In the genomic region with DNA sequence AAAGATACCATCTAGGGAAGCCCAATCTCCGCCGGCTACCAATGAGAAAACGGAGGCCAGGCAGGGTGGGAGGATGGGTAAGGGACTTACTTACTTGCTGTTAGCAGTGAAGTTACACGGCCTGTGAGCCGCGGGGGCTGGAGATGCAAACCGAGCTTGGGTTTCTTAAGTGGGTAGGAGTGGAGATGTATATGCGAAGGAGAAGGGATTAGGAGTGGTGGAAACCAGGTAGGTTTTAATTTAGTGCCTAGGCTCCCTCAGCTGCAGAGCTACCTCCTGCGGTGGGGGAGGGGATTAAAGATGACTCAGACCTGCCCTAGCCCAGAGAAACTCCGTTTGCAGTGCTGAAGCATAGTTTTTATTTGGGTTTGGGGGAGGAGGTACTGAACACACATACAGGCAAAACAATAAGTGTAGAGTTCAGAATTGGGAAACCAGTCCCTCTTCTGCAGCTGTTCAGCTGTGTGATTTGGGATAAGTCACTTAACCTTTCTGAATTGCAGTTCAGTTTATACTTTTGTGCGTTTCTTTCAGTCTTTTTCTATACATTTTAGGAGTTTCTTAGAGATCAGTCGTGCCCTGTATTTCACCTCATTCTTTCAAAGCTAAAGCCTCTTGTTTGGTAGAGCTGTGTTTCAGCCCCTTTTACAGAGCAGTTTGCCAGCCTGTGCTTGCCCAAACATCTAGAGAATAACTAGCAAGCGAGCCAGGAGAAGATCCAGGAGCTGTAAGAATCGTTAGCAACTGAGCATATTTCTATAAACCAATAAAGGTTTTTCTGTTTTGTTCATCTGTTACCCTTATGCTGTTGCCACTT, we compare ENCODE assay signal across 1 cellular context.
TF ChIP-seq lines count a peak whose summit lies in the region.

No MANE protein-coding gene starts in this region.

TF ChIP-seq in WTC11, 78 proteins besides CTCF, POLR2A, EP300 and RAD21 (continued from another document):
- TF ChIP-seq, protein P1, sequence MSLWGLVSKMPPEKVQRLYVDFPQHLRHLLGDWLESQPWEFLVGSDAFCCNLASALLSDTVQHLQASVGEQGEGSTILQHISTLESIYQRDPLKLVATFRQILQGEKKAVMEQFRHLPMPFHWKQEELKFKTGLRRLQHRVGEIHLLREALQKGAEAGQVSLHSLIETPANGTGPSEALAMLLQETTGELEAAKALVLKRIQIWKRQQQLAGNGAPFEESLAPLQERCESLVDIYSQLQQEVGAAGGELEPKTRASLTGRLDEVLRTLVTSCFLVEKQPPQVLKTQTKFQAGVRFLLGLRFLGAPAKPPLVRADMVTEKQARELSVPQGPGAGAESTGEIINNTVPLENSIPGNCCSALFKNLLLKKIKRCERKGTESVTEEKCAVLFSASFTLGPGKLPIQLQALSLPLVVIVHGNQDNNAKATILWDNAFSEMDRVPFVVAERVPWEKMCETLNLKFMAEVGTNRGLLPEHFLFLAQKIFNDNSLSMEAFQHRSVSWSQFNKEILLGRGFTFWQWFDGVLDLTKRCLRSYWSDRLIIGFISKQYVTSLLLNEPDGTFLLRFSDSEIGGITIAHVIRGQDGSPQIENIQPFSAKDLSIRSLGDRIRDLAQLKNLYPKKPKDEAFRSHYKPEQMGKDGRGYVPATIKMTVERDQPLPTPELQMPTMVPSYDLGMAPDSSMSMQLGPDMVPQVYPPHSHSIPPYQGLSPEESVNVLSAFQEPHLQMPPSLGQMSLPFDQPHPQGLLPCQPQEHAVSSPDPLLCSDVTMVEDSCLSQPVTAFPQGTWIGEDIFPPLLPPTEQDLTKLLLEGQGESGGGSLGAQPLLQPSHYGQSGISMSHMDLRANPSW (CRISPR knock-in tag; conservative IDR thresholded peaks at IDR 0.05; ENCODE audit: low read depth): no peak
